In genomic region chr17:64091571-64091970, GRCh38 we compare ENCODE assay signal across 15 cellular contexts. TPM values are rescaled to one million over a fixed set of nuclear protein-coding genes. Genes with fewer than 3 reads are reported as not detected.
DNase-seq lines count a peak whose midpoint lies in the region; ATAC-seq, FAIRE-seq and TF ChIP-seq lines count a peak whose summit lies in the region.
"Had no signal": no experiment of that assay in that cellular context is flagged by ENCODE, and none has a peak within 500 bp of the region (broad histone marks: within the 10 kb centered on the region; RNA-seq: fewer than 3 reads in every experiment).

No MANE protein-coding gene starts in this region.

- H3K9me3 ChIP-seq in tibial nerve, result no peaks in the 10 kb centered on the region
- H3K9me3 ChIP-seq: body of pancreas, gastroesophageal sphincter had no signal

- no peaks in the 10 kb centered on the region for H3K27me3 Mint-ChIP-seq in activated naive CD4-positive, alpha-beta T cell treated with anti-CD3 and anti-CD28 coated beads, Interleukin-2, amount 10 ng/mL, durations not matched to agents 7 days and 5 days
- H3K27me3 Mint-ChIP-seq in HFFc6 (ENCODE audit: insufficient read depth), result no peaks in the 10 kb centered on the region; the same call in 1 of the 2 replicates
- H3K27me3 Mint-ChIP-seq in activated T-helper 2 cell treated with anti-CD3 and anti-CD28 coated beads, Interferon-gamma antibody, Interleukin-2, Interleukin-4, amounts not matched to agents 10 μg/mL and 5 μg/mL and 100 μg/mL, durations not matched to agents 14 hours and 24 hours and 36 hours (ENCODE audit: low read depth), result no peaks in the 10 kb centered on the region

- intact Hi-C loops in activated T-helper 2 cell treated with anti-CD3 and anti-CD28 coated beads, Interferon-gamma antibody, Interleukin-2, Interleukin-4, amounts not matched to agents 10 μg/mL and 5 μg/mL and 100 μg/mL, durations not matched to agents 14 hours and 24 hours and 36 hours (cut with micrococcal nuclease), result loop anchor here (1.0 to 2.0 kb wide), 2 partner anchors 25 to 67 kb away; no protein-coding TSS in a partner anchor

- no peak overlapping the region for H3K4me3 Mint-ChIP-seq in activated naive CD4-positive, alpha-beta T cell treated with anti-CD3 and anti-CD28 coated beads, Interleukin-2, amount 10 ng/mL, durations not matched to agents 7 days and 5 days
- H3K4me3 Mint-ChIP-seq in HFFc6, result no peak overlapping the region
- peak overlapping the region; percentile 70 for H3K4me3 Mint-ChIP-seq in activated T-helper 2 cell treated with anti-CD3 and anti-CD28 coated beads, Interferon-gamma antibody, Interleukin-2, Interleukin-4, amounts not matched to agents 10 μg/mL and 5 μg/mL and 100 μg/mL, durations not matched to agents 14 hours and 24 hours and 36 hours (ENCODE audit: low read depth)
- H3K4me3 Mint-ChIP-seq in stimulated activated effector memory CD8-positive, alpha-beta T cell treated with anti-CD3 and anti-CD28 coated beads, Interleukin-12 subunit alpha, Interleukin-12 subunit beta, amount 100 ng/mL, for 72 hours, result peak overlapping the region; percentile 79

- peaks cover 85% of the 10 kb centered on the region for H3K4me1 Mint-ChIP-seq in activated naive CD4-positive, alpha-beta T cell treated with anti-CD3 and anti-CD28 coated beads, Interleukin-2, amount 10 ng/mL, durations not matched to agents 7 days and 5 days
- peaks cover 24% of the 10 kb centered on the region for H3K4me1 Mint-ChIP-seq in HFFc6 (ENCODE audit: low read depth)
- peaks cover 76% of the 10 kb centered on the region for H3K4me1 Mint-ChIP-seq in activated T-helper 2 cell treated with anti-CD3 and anti-CD28 coated beads, Interferon-gamma antibody, Interleukin-2, Interleukin-4, amounts not matched to agents 10 μg/mL and 5 μg/mL and 100 μg/mL, durations not matched to agents 14 hours and 24 hours and 36 hours (ENCODE audit: low read depth)
- peaks cover 91% of the 10 kb centered on the region for H3K4me1 Mint-ChIP-seq in stimulated activated effector memory CD8-positive, alpha-beta T cell treated with anti-CD3 and anti-CD28 coated beads, Interleukin-12 subunit alpha, Interleukin-12 subunit beta, amount 100 ng/mL, for 72 hours

- no peaks in the 10 kb centered on the region for H3K4me1 ChIP-seq in tibial nerve

- CTCF ChIA-PET in activated naive CD4-positive, alpha-beta T cell treated with anti-CD3 and anti-CD28 coated beads, Interleukin-2, amount 10 ng/mL, durations not matched to agents 7 days and 5 days (lab: Charles Lee), result no interaction called here

- no peak for FAIRE-seq in GM19239 (lab: Jason Lieb, UNC)

- no peaks in the 10 kb centered on the region for H3K9me3 Mint-ChIP-seq in activated naive CD4-positive, alpha-beta T cell treated with anti-CD3 and anti-CD28 coated beads, Interleukin-2, amount 10 ng/mL, durations not matched to agents 7 days and 5 days
- H3K9me3 Mint-ChIP-seq in HFFc6, result no peaks in the 10 kb centered on the region
- H3K9me3 Mint-ChIP-seq in activated T-helper 2 cell treated with anti-CD3 and anti-CD28 coated beads, Interferon-gamma antibody, Interleukin-2, Interleukin-4, amounts not matched to agents 10 μg/mL and 5 μg/mL and 100 μg/mL, durations not matched to agents 14 hours and 24 hours and 36 hours, result no peaks in the 10 kb centered on the region
- no peaks in the 10 kb centered on the region for H3K9me3 Mint-ChIP-seq in stimulated activated effector memory CD8-positive, alpha-beta T cell treated with anti-CD3 and anti-CD28 coated beads, Interleukin-12 subunit alpha, Interleukin-12 subunit beta, amount 100 ng/mL, for 72 hours

- H3K27ac ChIP-seq in tibial nerve, result no peak overlapping the region
- H3K27ac ChIP-seq: gastroesophageal sphincter had no signal

- TF ChIP-seq EP300 in tibial nerve (IDR thresholded peaks at IDR 0.05), result no peak

- WGBS in tibial nerve, 2 donors, result 95 to 100% methylated on average over 4 to 6 of the region's 6 CpGs

- TF ChIP-seq CTCF in HFFc6 (IDR thresholded peaks at IDR 0.05), result no peak
- no peak for TF ChIP-seq CTCF in tibial nerve (IDR thresholded peaks at IDR 0.05)

- no peak for DNase-seq in activated naive CD4-positive, alpha-beta T cell treated with anti-CD3 and anti-CD28 coated beads, Interleukin-2, amount 10 ng/mL, durations not matched to agents 7 days and 5 days
- no peak for DNase-seq in activated naive CD4-positive, alpha-beta T cell treated with Interleukin-2 at 50 U/mL for 16 hours
- DNase-seq in HFFc6 (no peak), GM19239 (ENCODE audit: insufficient read length, low spot score) (no peak), tibial nerve (ENCODE audit: low spot score in 2 of 2) (no peak), NCI-H748 treated with DMSO at 0.1 percent for 48 hours (lab: John Stamatoyannopoulos, UW) (no peak)
- DNase-seq in activated T-helper 2 cell treated with anti-CD3 and anti-CD28 coated beads, Interferon-gamma antibody, Interleukin-2, Interleukin-4, amounts not matched to agents 10 μg/mL and 5 μg/mL and 100 μg/mL, durations not matched to agents 14 hours and 24 hours and 36 hours (ENCODE audit: low spot score), result no peak
- no peak for DNase-seq in stimulated activated effector memory CD8-positive, alpha-beta T cell treated with anti-CD3 and anti-CD28 coated beads, Interleukin-12 subunit alpha, Interleukin-12 subunit beta, amount 100 ng/mL, for 72 hours (ENCODE audit: low spot score in 2 of 2)
- DNase-seq: activated CD4-positive, CD25-positive, alpha-beta regulatory T cell treated with anti-CD3 and anti-CD28 coated beads, Interleukin-2, amount 50 U/mL, for 72 hours; cortex of kidney; NCI-H226; SHP77; stimulated activated CD4-positive, alpha-beta T cell treated with anti-CD3 and anti-CD28 coated beads, Interleukin-15, amount 100 ng/mL, for 24 hours had no signal

- no peak for TF ChIP-seq POLR2A in tibial nerve (IDR thresholded peaks at IDR 0.05)

- peaks cover 0 to 29% (median 0%) of the 10 kb centered on the region in 3 donors for H3K36me3 ChIP-seq in tibial nerve

- no peak overlapping the region for H3K4me3 ChIP-seq in tibial nerve
- H3K4me3 ChIP-seq: body of pancreas, gastroesophageal sphincter had no signal

- peaks cover 65% of the 10 kb centered on the region for H3K36me3 Mint-ChIP-seq in activated naive CD4-positive, alpha-beta T cell treated with anti-CD3 and anti-CD28 coated beads, Interleukin-2, amount 10 ng/mL, durations not matched to agents 7 days and 5 days
- H3K36me3 Mint-ChIP-seq in HFFc6 (ENCODE audit: low read depth), result peaks cover 16% of the 10 kb centered on the region
- peaks cover 82% of the 10 kb centered on the region for H3K36me3 Mint-ChIP-seq in activated T-helper 2 cell treated with anti-CD3 and anti-CD28 coated beads, Interferon-gamma antibody, Interleukin-2, Interleukin-4, amounts not matched to agents 10 μg/mL and 5 μg/mL and 100 μg/mL, durations not matched to agents 14 hours and 24 hours and 36 hours (ENCODE audit: low read depth)
- peaks cover 71% of the 10 kb centered on the region for H3K36me3 Mint-ChIP-seq in stimulated activated effector memory CD8-positive, alpha-beta T cell treated with anti-CD3 and anti-CD28 coated beads, Interleukin-12 subunit alpha, Interleukin-12 subunit beta, amount 100 ng/mL, for 72 hours

- H3K27me3 ChIP-seq in tibial nerve, result no peaks in the 10 kb centered on the region
- H3K27me3 ChIP-seq: body of pancreas, gastroesophageal sphincter had no signal

- peak overlapping the region; percentile 89 for H3K27ac Mint-ChIP-seq in activated naive CD4-positive, alpha-beta T cell treated with anti-CD3 and anti-CD28 coated beads, Interleukin-2, amount 10 ng/mL, durations not matched to agents 7 days and 5 days
- peak overlapping the region; percentile 41 for H3K27ac Mint-ChIP-seq in HFFc6
- H3K27ac Mint-ChIP-seq in activated T-helper 2 cell treated with anti-CD3 and anti-CD28 coated beads, Interferon-gamma antibody, Interleukin-2, Interleukin-4, amounts not matched to agents 10 μg/mL and 5 μg/mL and 100 μg/mL, durations not matched to agents 14 hours and 24 hours and 36 hours, result peak overlapping the region; percentile 96
- H3K27ac Mint-ChIP-seq in stimulated activated effector memory CD8-positive, alpha-beta T cell treated with anti-CD3 and anti-CD28 coated beads, Interleukin-12 subunit alpha, Interleukin-12 subunit beta, amount 100 ng/mL, for 72 hours, result no peak overlapping the region

- ATAC-seq in stimulated activated effector memory CD8-positive, alpha-beta T cell treated with anti-CD3 and anti-CD28 coated beads, Interleukin-12 subunit alpha, Interleukin-12 subunit beta, amount 100 ng/mL, for 72 hours, result peak; percentile 6
- ATAC-seq: body of pancreas, gastroesophageal sphincter had no signal

RNA-seq across cellular contexts. Expression of gene ERN1, which starts 38.4 kb away (rescaled TPM):
- total RNA-seq in HFFc6 (2021; fragmentation: NEBNext Ultra II Directional; extraction: Animal tissue kit (Norgen Biotek cat#: 25700)), result 10 to 100 TPM in 2 of 6 experiments, 1 to 10 TPM in 4; 6.8 to 12.8 (median 7.9) TPM
- total RNA-seq in activated T-helper 2 cell treated with anti-CD3 and anti-CD28 coated beads, Interferon-gamma antibody, Interleukin-2, Interleukin-4, amounts not matched to agents 10 μg/mL and 5 μg/mL and 100 μg/mL, durations not matched to agents 14 hours and 24 hours and 36 hours, result 91.0 and 93.4 TPM in 2 replicates
- 10 to 100 TPM in 3 of 4 donors, 1 to 10 TPM in 1; 8.7 to 17.7 (median 13.5) TPM for total RNA-seq in tibial nerve

Comparison
In these comparisons a context has a peak if more than half of its experiments do, and no peak if none do; other contexts are left out.
1. H3K4me3 Mint-ChIP-seq: peak in activated T-helper 2 cell treated with anti-CD3 and anti-CD28 coated beads, Interferon-gamma antibody, Interleukin-2, Interleukin-4, amounts not matched to agents 10 μg/mL and 5 μg/mL and 100 μg/mL, durations not matched to agents 14 hours and 24 hours and 36 hours (single experiment) and stimulated activated effector memory CD8-positive, alpha-beta T cell treated with anti-CD3 and anti-CD28 coated beads, Interleukin-12 subunit alpha, Interleukin-12 subunit beta, amount 100 ng/mL, for 72 hours (single experiment); none in activated naive CD4-positive, alpha-beta T cell treated with anti-CD3 and anti-CD28 coated beads, Interleukin-2, amount 10 ng/mL, durations not matched to agents 7 days and 5 days (single experiment) and HFFc6 (single experiment).